10 cellular contexts compared by ENCODE assay signal in genomic region chr12:49969027-49969426, GRCh38.
"Had no signal": no experiment of that assay in that cellular context is flagged by ENCODE, and none has a peak within 500 bp of the region (broad histone marks: within the 10 kb centered on the region; RNA-seq: fewer than 3 reads in every experiment).

No MANE protein-coding gene starts in this region.

- ATAC-seq: activated naive CD8-positive, alpha-beta T cell treated with anti-CD3 and anti-CD28 coated beads, Interleukin-2, amount 50 U/mL, for 24 hours; natural killer cell treated with Interleukin-12 subunit alpha and Interleukin-12 subunit beta and Interleukin-15 and Interleukin-18, amount 100 ng/mL, for 72 hours had no signal

- DNase-seq: activated CD4-positive, alpha-beta memory T cell treated with anti-CD3 and anti-CD28 coated beads, Interleukin-2, amount 10 ng/mL, durations not matched to agents 7 days and 5 days; activated naive CD4-positive, alpha-beta T cell; activated naive CD8-positive, alpha-beta T cell treated with anti-CD3 and anti-CD28 coated beads, Interleukin-2, amount 50 U/mL, for 24 hours; mammary epithelial cell; ovary; retina; stimulated activated CD4-positive, alpha-beta T cell treated with anti-CD3 and anti-CD28 coated beads, Interleukin-4, amount 100 ng/mL, for 4 hours; stomach; T-helper 9 cell had no signal
